Comparison of ENCODE assay signal across 11 cellular contexts in the genomic region with DNA sequence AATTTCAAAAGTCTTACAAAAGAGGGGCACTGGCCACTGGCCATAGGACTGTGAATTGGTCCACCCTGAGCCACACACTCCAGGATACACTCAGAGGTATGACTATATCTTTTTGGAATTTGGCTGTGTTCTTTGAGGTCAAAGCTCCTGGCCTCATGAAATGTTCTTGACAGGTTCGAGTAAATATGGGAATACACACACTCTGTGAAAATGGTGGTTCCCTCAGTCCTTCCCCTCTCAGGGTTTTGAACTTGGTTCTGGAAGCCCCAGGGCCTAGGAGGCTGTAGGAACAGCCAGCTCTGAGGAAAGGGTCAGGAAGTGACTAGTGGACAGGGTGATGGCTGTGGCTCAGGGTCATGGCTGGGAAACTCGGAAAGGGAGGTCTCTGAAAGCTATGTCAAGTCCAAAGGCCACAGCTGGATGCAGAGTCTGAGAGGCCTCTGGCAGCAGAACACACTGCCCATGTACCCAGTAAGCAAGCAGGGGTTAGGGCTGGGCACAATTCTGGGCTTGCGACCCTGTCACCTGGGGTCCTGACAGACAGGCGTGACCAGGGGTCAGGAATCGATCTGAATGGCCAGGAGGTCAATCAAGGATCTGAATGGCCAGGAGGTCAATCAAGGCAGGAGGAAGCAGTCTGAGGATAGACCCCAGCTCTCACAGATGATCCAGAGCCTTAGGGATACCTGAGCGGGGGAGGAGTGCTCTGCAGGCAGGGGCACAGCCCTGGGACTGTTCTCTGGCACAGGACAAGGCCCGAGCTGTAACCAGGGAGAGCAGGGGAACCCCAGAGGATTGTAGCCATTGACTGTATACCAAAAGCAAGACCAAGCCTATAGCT.
DNase-seq lines count a peak whose midpoint lies in the region; ATAC-seq and TF ChIP-seq lines count a peak whose summit lies in the region.
"Had no signal": no experiment of that assay in that cellular context is flagged by ENCODE, and none has a peak within 500 bp of the region (broad histone marks: within the 10 kb centered on the region; RNA-seq: fewer than 3 reads in every experiment).

No MANE protein-coding gene starts in this region.

- CTCF ChIA-PET in GM10248 (lab: Yijun Ruan, JAX), result interaction anchor here (0.7 kb wide), 1 partner anchor 18 kb away, joined by 3 read pairs; no protein-coding TSS in a partner anchor

- intact Hi-C loops in psoas muscle (cut with DNase I), result no loop called here

- H3K36me3 ChIP-seq in adipocyte (ENCODE audit: control insufficient read depth, insufficient read depth, low read length, severe bottlenecking), result no peaks in the 10 kb centered on the region
- H3K36me3 ChIP-seq in psoas muscle (ENCODE audit: insufficient read depth in 1 of 2, low read depth in 1 of 2), result no peaks in the 10 kb centered on the region
- H3K36me3 ChIP-seq: neural progenitor cell had no signal

- no peak overlapping the region for H3K9ac ChIP-seq in adipocyte (ENCODE audit: low read length)
- H3K9ac ChIP-seq: neural progenitor cell had no signal

- ATAC-seq in psoas muscle (peak; percentile 40 to 76 (median 60)), HG03460 (IDR thresholded peaks at IDR 0.05; ENCODE audit: unreplicated experiment) (no peak), GM21515 (IDR thresholded peaks at IDR 0.05; ENCODE audit: unreplicated experiment) (no peak)

- 76 to 86% (median 79%) methylated on average over 7 of the region's 7 CpGs for WGBS in psoas muscle, 3 donors

- POLR2A ChIA-PET in GM10248 (lab: Yijun Ruan, JAX), result interaction anchor here (0.6 kb wide), 1 partner anchor 1805 kb away, joined by 3 read pairs; no protein-coding TSS in a partner anchor

- H3K27me3 ChIP-seq in adipocyte (replicated peaks; ENCODE audit: control insufficient read depth, insufficient read depth, low read length) (no peaks in the 10 kb centered on the region), psoas muscle (ENCODE audit: insufficient read depth in 3 of 3, low read length in 2 of 3) (no peaks in the 10 kb centered on the region)

- peak; percentile 30 for DNase-seq in EH (ENCODE audit: low read depth)
- peak; percentile 1 for DNase-seq in adipocyte (ENCODE audit: low read depth)
- DNase-seq in glomerular visceral epithelial cell (ENCODE audit: extremely low spot score), result peak; percentile 33
- peak in 1 of 2 donors; percentile 40 for DNase-seq in psoas muscle
- no peak for DNase-seq in GM10248 (ENCODE audit: extremely low spot score)
- DNase-seq in GM20000 (ENCODE audit: low spot score), result no peak
- DNase-seq: NK-92 treated with Interleukin-12 subunit alpha and Interleukin-12 subunit beta, amount 100 ng/mL, for 24 hours; stimulated activated CD4-positive, alpha-beta T cell treated with anti-CD3 and anti-CD28 coated beads, Interleukin-4, amount 100 ng/mL, for 1 hour had no signal

- no peak overlapping the region for H3K27ac ChIP-seq in psoas muscle
- H3K27ac ChIP-seq: neural progenitor cell had no signal

- TF ChIP-seq CTCF in psoas muscle (IDR thresholded peaks at IDR 0.05), result no peak
- no peak for TF ChIP-seq CTCF in GM10248 (IDR thresholded peaks at IDR 0.05; ENCODE audit: control extremely low read depth, extremely low read depth, low read depth, missing control alignments)
- TF ChIP-seq CTCF in GM20000 (IDR thresholded peaks at IDR 0.05; ENCODE audit: extremely low read depth, missing control alignments), result no peak

- H3K9me3 ChIP-seq in adipocyte (ENCODE audit: control insufficient read depth, low read length) (no peaks in the 10 kb centered on the region), psoas muscle (no peaks in the 10 kb centered on the region)

- H3K4me3 ChIP-seq in adipocyte (ENCODE audit: low read length) (no peak overlapping the region), psoas muscle (no peak overlapping the region)
- H3K4me3 ChIP-seq: neural progenitor cell had no signal

- H3K4me1 ChIP-seq in adipocyte (ENCODE audit: control insufficient read depth, insufficient read depth, low read length) (peaks cover 28% of the 10 kb centered on the region), psoas muscle (no peaks in the 10 kb centered on the region)
- H3K4me1 ChIP-seq: neural progenitor cell had no signal

Comparison
In these comparisons a context has a peak if more than half of its experiments do, and no peak if none do; other contexts are left out.
1. DNase-seq: peak in EH (single experiment), adipocyte (single experiment) and glomerular visceral epithelial cell (single experiment); none in GM10248 (single experiment) and GM20000 (single experiment).
2. ATAC-seq: peak in psoas muscle (4 of 4); none in HG03460 (single experiment) and GM21515 (single experiment).